Comparison of ENCODE assay signal across 11 cellular contexts in the genomic region with DNA sequence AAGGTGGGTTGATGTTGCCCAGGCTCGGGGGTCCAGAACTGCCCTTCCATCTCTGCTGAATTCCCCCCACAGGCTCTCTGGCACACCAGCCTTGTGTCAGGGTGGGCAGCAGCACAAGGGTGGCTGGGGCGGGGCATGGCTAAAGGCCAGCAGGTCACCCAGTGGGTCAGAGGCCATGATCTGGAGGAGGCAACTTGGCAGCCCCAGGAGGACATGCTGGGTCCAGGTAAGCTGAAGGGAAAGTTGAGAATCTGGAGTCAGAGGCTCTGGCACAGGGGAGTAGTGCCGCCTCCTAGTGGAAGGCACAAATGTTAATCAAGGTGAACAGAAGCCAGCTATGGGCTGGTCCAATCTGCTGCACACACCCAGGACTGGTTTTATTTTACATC. TPM values are rescaled to one million over a fixed set of nuclear protein-coding genes. Genes with fewer than 3 reads are reported as not detected.
DNase-seq lines count a peak whose midpoint lies in the region; ATAC-seq, FAIRE-seq and TF ChIP-seq lines count a peak whose summit lies in the region.
"Had no signal": no experiment of that assay in that cellular context is flagged by ENCODE, and none has a peak within 500 bp of the region (broad histone marks: within the 10 kb centered on the region; RNA-seq: fewer than 3 reads in every experiment).

No MANE protein-coding gene starts in this region.

- DNase-seq in BJ (ENCODE audit: low read depth) (no peak), GM18507 (ENCODE audit: extremely low spot score, insufficient read length, low read depth) (no peak), WERI-Rb-1 (peak; percentile 27), left lung (no peak), SIG-M5 (lab: John Stamatoyannopoulos, UW) (no peak), epidermal melanocyte (ENCODE audit: insufficient read length, low spot score) (no peak), islet precursor cell (no peak)
- DNase-seq: GDM1, SHP77 treated with DMSO at 0.1 percent for 48 hours had no signal

- H3K4me1 ChIP-seq in left lung = peaks cover 1 to 23% of the 10 kb centered on the region in 2 donors

- TF ChIP-seq CTCF in BJ (IDR thresholded peaks at IDR 0.05; ENCODE audit: insufficient read depth, low read depth, low read length) (peak; percentile 29; the same call in 1 of the 2 replicates), WERI-Rb-1 (IDR thresholded peaks at IDR 0.05; ENCODE audit: low read depth, low read length) (peak; percentile 58), left lung (IDR thresholded peaks at IDR 0.05) (no peak)

- CTCF ChIA-PET in BJ (lab: Yijun Ruan, JAX) = interaction anchor here (0.6 to 1.9 kb wide), 5 partner anchors 12 to 75 kb away, joined by 3 to 4 read pairs (median 3); no protein-coding TSS in a partner anchor

- H3K27me3 ChIP-seq in BJ (ENCODE audit: control insufficient read depth, insufficient read depth, low read length) = no peaks in the 10 kb centered on the region
- H3K27me3 ChIP-seq in WERI-Rb-1 (ENCODE audit: insufficient read depth, low read depth, severe bottlenecking) = no peaks in the 10 kb centered on the region
- H3K27me3 ChIP-seq in left lung = peaks cover 0 to 17% of the 10 kb centered on the region in 2 donors

- POLR2A ChIA-PET in BJ (lab: Charles Lee) = no interaction called here

- FAIRE-seq in GM18507 (lab: Jason Lieb, UNC) = peak; percentile 69

- no peak overlapping the region for H3K27ac ChIP-seq in WERI-Rb-1
- no peak overlapping the region for H3K27ac ChIP-seq in left lung

- intact Hi-C loops in left lung (cut with DNase I) = no loop called here

- H3K9me3 ChIP-seq in WERI-Rb-1 (ENCODE audit: severe bottlenecking) = no peaks in the 10 kb centered on the region
- no peaks in the 10 kb centered on the region for H3K9me3 ChIP-seq in left lung

- ATAC-seq in left lung (peak; percentile 19), GM21423 (IDR thresholded peaks at IDR 0.05; ENCODE audit: unreplicated experiment) (no peak)

- 0 out of 2 replicates have a peak, but pooled peaks cover 1% of the 10 kb centered on the region for H3K36me3 ChIP-seq in BJ (ENCODE audit: control insufficient read depth, insufficient read depth, low read length)
- H3K36me3 ChIP-seq in WERI-Rb-1 = no peaks in the 10 kb centered on the region
- H3K36me3 ChIP-seq in left lung = no peaks in the 10 kb centered on the region

- H3K4me3 ChIP-seq in BJ (ENCODE audit: low read depth, low read length) (no peak overlapping the region), WERI-Rb-1 (ENCODE audit: low read depth, low read length) (no peak overlapping the region), left lung (no peak overlapping the region)

RNA-seq across cellular contexts. Expression of a gene that starts 6.2 kb away (rescaled TPM):
- polyA plus RNA-seq in BJ (2011; rRNA removed) = 3.4 and 5.6 TPM in 2 replicates
- 3.4 and 3.6 TPM in 2 replicates for polyA minus RNA-seq in BJ (2011; rRNA and poly(A)+ RNA removed)
- total RNA-seq in left lung = 10 to 100 TPM in 1 of 2 donors, 1 to 10 TPM in 1; 6.4 to 12.7 TPM

RNA-seq across cellular contexts. Expression of a gene that starts 6.7 kb away (rescaled TPM):
- not detected in 2 replicates for polyA plus RNA-seq in BJ (2011; rRNA removed)
- not detected in 2 replicates for polyA minus RNA-seq in BJ (2011; rRNA and poly(A)+ RNA removed)
- total RNA-seq in left lung = not detected
- polyA plus RNA-seq: esophagus had no signal

RNA-seq across cellular contexts. Expression of a gene that starts 20.4 kb away (rescaled TPM):
- polyA plus RNA-seq in BJ (2011; rRNA removed) = 20.9 and 30.0 TPM in 2 replicates
- 3.6 and 3.9 TPM in 2 replicates for polyA minus RNA-seq in BJ (2011; rRNA and poly(A)+ RNA removed)
- total RNA-seq in left lung = 10 to 100 TPM; 29.3 to 45.3 TPM

RNA-seq across cellular contexts. Expression of a gene that starts 23.1 kb away (rescaled TPM):
- 0.50 and 0.85 TPM in 2 replicates for polyA plus RNA-seq in BJ (2011; rRNA removed)
- polyA minus RNA-seq in BJ (2011; rRNA and poly(A)+ RNA removed) = 0.31 and 0.62 TPM in 2 replicates
- 1 to 10 TPM; 1.8 to 6.2 TPM for total RNA-seq in left lung

RNA-seq across cellular contexts. Expression of a gene that starts 35.0 kb away (rescaled TPM):
- polyA plus RNA-seq in BJ (2011; rRNA removed) = not detected in 2 replicates
- polyA minus RNA-seq in BJ (2011; rRNA and poly(A)+ RNA removed) = not detected in 2 replicates
- not detected for total RNA-seq in left lung
- polyA plus RNA-seq: esophagus had no signal

Comparison
In these comparisons a context has a peak if more than half of its experiments do, and no peak if none do; other contexts are left out.
1. CTCF ChIP-seq: peak in BJ (single experiment) and WERI-Rb-1 (single experiment); none in left lung (0 of 2).